8 cellular contexts compared by ENCODE assay signal in genomic region chr1:27489973-27490741, GRCh38. TPM values are rescaled to one million over a fixed set of nuclear protein-coding genes. Genes with fewer than 3 reads are reported as not detected.
DNase-seq lines count a peak whose midpoint lies in the region; ATAC-seq, FAIRE-seq and TF ChIP-seq lines count a peak whose summit lies in the region.

A gene with protein sequence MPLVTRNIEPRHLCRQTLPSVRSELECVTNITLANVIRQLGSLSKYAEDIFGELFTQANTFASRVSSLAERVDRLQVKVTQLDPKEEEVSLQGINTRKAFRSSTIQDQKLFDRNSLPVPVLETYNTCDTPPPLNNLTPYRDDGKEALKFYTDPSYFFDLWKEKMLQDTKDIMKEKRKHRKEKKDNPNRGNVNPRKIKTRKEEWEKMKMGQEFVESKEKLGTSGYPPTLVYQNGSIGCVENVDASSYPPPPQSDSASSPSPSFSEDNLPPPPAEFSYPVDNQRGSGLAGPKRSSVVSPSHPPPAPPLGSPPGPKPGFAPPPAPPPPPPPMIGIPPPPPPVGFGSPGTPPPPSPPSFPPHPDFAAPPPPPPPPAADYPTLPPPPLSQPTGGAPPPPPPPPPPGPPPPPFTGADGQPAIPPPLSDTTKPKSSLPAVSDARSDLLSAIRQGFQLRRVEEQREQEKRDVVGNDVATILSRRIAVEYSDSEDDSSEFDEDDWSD (minus strand): TSS chr1:27490167. CDS start chr1:27428890, 61,277 bp downstream.

- peaks cover 13 to 50% of the 10 kb centered on the region in 2 donors for H3K4me1 ChIP-seq in adrenal gland (replicated peaks in 1 of 2)
- H3K4me1 ChIP-seq in heart left ventricle = peaks cover 5 to 62% (median 36%) of the 10 kb centered on the region in 12 donors

- H3K27me3 Mint-ChIP-seq in type B pancreatic cell = no peaks in the 10 kb centered on the region

- no peaks in the 10 kb centered on the region for H3K27me3 ChIP-seq in adrenal gland
- no peaks in the 10 kb centered on the region for H3K27me3 ChIP-seq in heart left ventricle

- H3K36me3 Mint-ChIP-seq in type B pancreatic cell = no peaks in the 10 kb centered on the region

- H3K9me3 ChIP-seq in adrenal gland (replicated peaks in 1 of 3) (no peaks in the 10 kb centered on the region), heart left ventricle (no peaks in the 10 kb centered on the region)

- peak within 1 kb of the TSS; percentile 100 for H3K27ac Mint-ChIP-seq in type B pancreatic cell

- H3K27ac ChIP-seq in adrenal gland (peak within 1 kb of the TSS; percentile 55 to 99 (median 96)), heart left ventricle (peak within 1 kb of the TSS; percentile 98 to 100 (median 100))

- H3K4me1 Mint-ChIP-seq in type B pancreatic cell (ENCODE audit: unreplicated experiment) = peaks cover 30% of the 10 kb centered on the region

- TF ChIP-seq POLR2A in GM12892 (IDR thresholded peaks at IDR 0.05; ENCODE audit: low read depth, low read length) (peak; percentile 66), adrenal gland (IDR thresholded peaks at IDR 0.05) (peak; percentile 73 to 94), heart left ventricle (IDR thresholded peaks at IDR 0.05) (peak; percentile 83 to 96)

- no peaks in the 10 kb centered on the region for H3K36me3 ChIP-seq in adrenal gland (replicated peaks in 1 of 2)
- peaks cover 0 to 7% (median 0%) of the 10 kb centered on the region in 9 donors for H3K36me3 ChIP-seq in heart left ventricle

- intact Hi-C loops in adrenal gland (cut with DNase I) = loop anchor here in 1 of 2 donors (10.0 kb wide), 1 partner anchor 55 kb away; no protein-coding TSS in a partner anchor
- intact Hi-C loops in heart left ventricle (cut with DNase I) = loop anchor here (2.0 to 10.0 kb wide), 12 partner anchors 37 to 177 kb away; partner anchors contain the start of gene AHDC1 (in 2 of the 10)

- peak within 1 kb of the TSS; percentile 98 for H3K4me3 Mint-ChIP-seq in type B pancreatic cell

- ATAC-seq in HG02852 (IDR thresholded peaks at IDR 0.05; ENCODE audit: unreplicated experiment) = peak; percentile 83
- ATAC-seq in heart left ventricle = peak; percentile 93 to 97 (median 96)

- FAIRE-seq in GM12892 (lab: Jason Lieb, UNC) = peak; percentile 94

- H3K4me3 ChIP-seq in adrenal gland = peak within 1 kb of the TSS; percentile 11 to 92 (median 77)
- peak within 1 kb of the TSS; percentile 77 to 100 (median 96) for H3K4me3 ChIP-seq in heart left ventricle

- TF ChIP-seq CTCF in adrenal gland (IDR thresholded peaks at IDR 0.05) (no peak), heart left ventricle (IDR thresholded peaks at IDR 0.05) (peak in 1 of 12 donors; percentile 5), type B pancreatic cell (conservative IDR thresholded peaks at IDR 0.05) (peak; percentile 47)

- peak; percentile 80 for DNase-seq in GM12892 (ENCODE audit: insufficient read length)
- peak; percentile 92 for DNase-seq in NCI-H146 (lab: John Stamatoyannopoulos, UW)
- DNase-seq in T-helper 1 cell = peak; percentile 94 to 97 (median 95)
- peak; percentile 97 to 99 (median 98) for DNase-seq in adrenal gland
- peak; percentile 97 to 98 (median 98) for DNase-seq in heart left ventricle
- DNase-seq in pons (ENCODE audit: low spot score) = peak; percentile 98
- DNase-seq in type B pancreatic cell (ENCODE audit: extremely low spot score, unreplicated experiment) = peak; percentile 98

- WGBS in adrenal gland, 4 donors = 0 to 1% (median 0%) methylated on average over 20 to 50 of the region's 50 CpGs
- 0 to 2% (median 1%) methylated on average over 21 to 50 of the region's 50 CpGs for WGBS in heart left ventricle, 4 donors

- no peaks in the 10 kb centered on the region for H3K9me3 Mint-ChIP-seq in type B pancreatic cell

RNA-seq across cellular contexts. Expression of the gene that starts here (rescaled TPM):
- 50.0 TPM for polyA plus RNA-seq in GM12892 (2012; ENCODE audit: missing spikeins)
- 100 to 1,000 TPM in 4 of 8 donors, 10 to 100 TPM in 4; 47.3 to 159 (median 93.4) TPM for total RNA-seq in adrenal gland
- polyA plus RNA-seq in adrenal gland = 10 to 100 TPM; 18.9 to 94.6 (median 29.0) TPM
- total RNA-seq in heart left ventricle = 100 to 1,000 TPM in 1 of 9 donors, 10 to 100 TPM in 8; 27.5 to 103 (median 47.9) TPM
- 10 to 100 TPM; 14.2 to 52.0 TPM for polyA plus RNA-seq in heart left ventricle
- 113 and 123 TPM in 2 replicates for total RNA-seq in type B pancreatic cell (ENCODE audit: low replicate concordance)

Comparison
In these comparisons a context has a peak if more than half of its experiments do, and no peak if none do; other contexts are left out.
1. Peak in every context shown above with its lines: DNase-seq, ATAC-seq, H3K4me3 ChIP-seq and H3K27ac ChIP-seq.